ENCODE assay signal across 8 cellular contexts in the genomic region with DNA sequence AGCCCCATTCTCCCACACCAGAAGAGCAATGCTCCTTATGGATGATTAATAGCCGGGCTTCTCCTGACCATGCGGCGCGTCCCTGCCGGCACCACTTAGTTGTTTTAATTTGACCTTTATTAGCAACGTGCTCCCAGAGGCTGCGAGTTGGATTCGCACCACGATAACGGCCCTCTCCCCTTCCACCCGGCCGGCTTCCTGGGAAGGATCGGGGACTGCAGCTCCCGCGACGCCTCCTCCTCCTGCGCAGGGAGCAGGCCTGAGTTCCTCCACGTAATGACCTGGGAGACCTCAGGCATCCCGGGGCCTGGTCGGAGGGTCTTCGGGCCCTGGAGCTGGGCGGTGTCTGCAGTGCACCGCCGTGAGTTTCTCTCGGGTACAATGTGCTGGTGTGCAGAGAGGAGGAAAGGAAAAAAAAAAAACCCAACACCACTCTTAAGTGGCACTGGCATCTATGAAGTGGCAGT.
DNase-seq lines count a peak whose midpoint lies in the region; ATAC-seq and TF ChIP-seq lines count a peak whose summit lies in the region.

No MANE protein-coding gene starts in this region.

- no peak for TF ChIP-seq POLR2A in testis (IDR thresholded peaks at IDR 0.05)

- TF ChIP-seq CTCF in WTC11 (IDR thresholded peaks at IDR 0.05) (no peak), testis (IDR thresholded peaks at IDR 0.05) (no peak), mucosa of descending colon (IDR thresholded peaks at IDR 0.05) (no peak)

- H3K27me3 Mint-ChIP-seq in T-helper 2 cell treated with Interferon-gamma antibody and Interleukin-4, amounts not matched to agents 5 μg/mL and 100 μg/mL, for 36 hours (ENCODE audit: low read depth), result peaks cover 86% of the 10 kb centered on the region
- H3K27me3 Mint-ChIP-seq in WTC11 (ENCODE audit: low read depth), result peaks cover 78% of the 10 kb centered on the region

- H3K4me3 ChIP-seq in iPS-20b (ENCODE audit: low read length), result peak overlapping the region; percentile 81
- peak overlapping the region; percentile 36 to 64 for H3K4me3 ChIP-seq in testis
- H3K4me3 ChIP-seq in mucosa of descending colon, result no peak overlapping the region

- intact Hi-C loops in testis (cut with DNase I; ENCODE audit: low total_unique reads) (no loop called here), mucosa of descending colon (cut with DNase I, micrococcal nuclease) (no loop called here)

- POLR2A ChIA-PET in WTC11 (lab: Charles Lee), result no interaction called here

- H3K4me1 ChIP-seq in iPS-20b (ENCODE audit: insufficient read depth, low read length) (peaks cover 6% of the 10 kb centered on the region; the same call in 1 of the 2 replicates), testis (peaks cover 29% of the 10 kb centered on the region), mucosa of descending colon (ENCODE audit: low read depth) (peaks cover 33% of the 10 kb centered on the region)

- H3K36me3 ChIP-seq in iPS-20b (ENCODE audit: insufficient read depth, low read depth, low read length) (no peaks in the 10 kb centered on the region), testis (ENCODE audit: low read depth, missing control alignments) (no peaks in the 10 kb centered on the region), mucosa of descending colon (ENCODE audit: low read depth) (no peaks in the 10 kb centered on the region)

- H3K27ac ChIP-seq in iPS-20b (ENCODE audit: low read length) (no peak overlapping the region), testis (no peak overlapping the region)

- no peak for DNase-seq in T-helper 2 cell treated with Interferon-gamma antibody and Interleukin-4, amounts not matched to agents 5 μg/mL and 100 μg/mL, for 36 hours (ENCODE audit: low spot score)
- DNase-seq in T-helper 2 cell (no peak), WTC11 (ENCODE audit: low spot score) (peak; percentile 40), testis (no peak), nucleus accumbens (lab: John Stamatoyannopoulos, UW) (no peak), mucosa of descending colon (no peak)

- H3K27me3 ChIP-seq in iPS-20b (ENCODE audit: insufficient read depth, low read length) (peaks cover 87% of the 10 kb centered on the region), testis (no peaks in the 10 kb centered on the region)

- H3K4me3 Mint-ChIP-seq in T-helper 2 cell treated with Interferon-gamma antibody and Interleukin-4, amounts not matched to agents 5 μg/mL and 100 μg/mL, for 36 hours, result peak overlapping the region; percentile 26
- peak overlapping the region; percentile 86 for H3K4me3 Mint-ChIP-seq in WTC11

- H3K36me3 Mint-ChIP-seq in T-helper 2 cell treated with Interferon-gamma antibody and Interleukin-4, amounts not matched to agents 5 μg/mL and 100 μg/mL, for 36 hours (ENCODE audit: low read depth), result peaks cover 2% of the 10 kb centered on the region
- H3K36me3 Mint-ChIP-seq in WTC11, result no peaks in the 10 kb centered on the region; the same call in 1 of the 2 replicates

- peak; percentile 5 for ATAC-seq in WTC11
- no peak for ATAC-seq in GM21717 (IDR thresholded peaks at IDR 0.05; ENCODE audit: unreplicated experiment)
- ATAC-seq in mucosa of descending colon, result no peak

- H3K9me3 Mint-ChIP-seq in T-helper 2 cell treated with Interferon-gamma antibody and Interleukin-4, amounts not matched to agents 5 μg/mL and 100 μg/mL, for 36 hours, result no peaks in the 10 kb centered on the region
- H3K9me3 Mint-ChIP-seq in WTC11, result no peaks in the 10 kb centered on the region

- H3K9ac ChIP-seq in iPS-20b (ENCODE audit: low read depth, low read length), result peak overlapping the region; percentile 48; the same call in 1 of the 2 replicates

- H3K9me3 ChIP-seq in iPS-20b (ENCODE audit: insufficient read depth, low read depth, low read length), result peaks cover 5% of the 10 kb centered on the region
- H3K9me3 ChIP-seq in testis, result no peaks in the 10 kb centered on the region
- no peaks in the 10 kb centered on the region for H3K9me3 ChIP-seq in mucosa of descending colon

- no peak overlapping the region for H3K27ac Mint-ChIP-seq in T-helper 2 cell treated with Interferon-gamma antibody and Interleukin-4, amounts not matched to agents 5 μg/mL and 100 μg/mL, for 36 hours
- no peak overlapping the region for H3K27ac Mint-ChIP-seq in WTC11

- 0 to 2% methylated on average over 18 to 25 of the region's 25 CpGs for WGBS in testis, 2 donors

- CTCF ChIA-PET in WTC11 (lab: Charles Lee), result no interaction called here

- peaks cover 28% of the 10 kb centered on the region for H3K4me1 Mint-ChIP-seq in T-helper 2 cell treated with Interferon-gamma antibody and Interleukin-4, amounts not matched to agents 5 μg/mL and 100 μg/mL, for 36 hours (ENCODE audit: low read depth)
- H3K4me1 Mint-ChIP-seq in WTC11, result peaks cover 40% of the 10 kb centered on the region

TF ChIP-seq in WTC11, 78 proteins besides CTCF, POLR2A, EP300 and RAD21:
- TF ChIP-seq, protein P1, sequence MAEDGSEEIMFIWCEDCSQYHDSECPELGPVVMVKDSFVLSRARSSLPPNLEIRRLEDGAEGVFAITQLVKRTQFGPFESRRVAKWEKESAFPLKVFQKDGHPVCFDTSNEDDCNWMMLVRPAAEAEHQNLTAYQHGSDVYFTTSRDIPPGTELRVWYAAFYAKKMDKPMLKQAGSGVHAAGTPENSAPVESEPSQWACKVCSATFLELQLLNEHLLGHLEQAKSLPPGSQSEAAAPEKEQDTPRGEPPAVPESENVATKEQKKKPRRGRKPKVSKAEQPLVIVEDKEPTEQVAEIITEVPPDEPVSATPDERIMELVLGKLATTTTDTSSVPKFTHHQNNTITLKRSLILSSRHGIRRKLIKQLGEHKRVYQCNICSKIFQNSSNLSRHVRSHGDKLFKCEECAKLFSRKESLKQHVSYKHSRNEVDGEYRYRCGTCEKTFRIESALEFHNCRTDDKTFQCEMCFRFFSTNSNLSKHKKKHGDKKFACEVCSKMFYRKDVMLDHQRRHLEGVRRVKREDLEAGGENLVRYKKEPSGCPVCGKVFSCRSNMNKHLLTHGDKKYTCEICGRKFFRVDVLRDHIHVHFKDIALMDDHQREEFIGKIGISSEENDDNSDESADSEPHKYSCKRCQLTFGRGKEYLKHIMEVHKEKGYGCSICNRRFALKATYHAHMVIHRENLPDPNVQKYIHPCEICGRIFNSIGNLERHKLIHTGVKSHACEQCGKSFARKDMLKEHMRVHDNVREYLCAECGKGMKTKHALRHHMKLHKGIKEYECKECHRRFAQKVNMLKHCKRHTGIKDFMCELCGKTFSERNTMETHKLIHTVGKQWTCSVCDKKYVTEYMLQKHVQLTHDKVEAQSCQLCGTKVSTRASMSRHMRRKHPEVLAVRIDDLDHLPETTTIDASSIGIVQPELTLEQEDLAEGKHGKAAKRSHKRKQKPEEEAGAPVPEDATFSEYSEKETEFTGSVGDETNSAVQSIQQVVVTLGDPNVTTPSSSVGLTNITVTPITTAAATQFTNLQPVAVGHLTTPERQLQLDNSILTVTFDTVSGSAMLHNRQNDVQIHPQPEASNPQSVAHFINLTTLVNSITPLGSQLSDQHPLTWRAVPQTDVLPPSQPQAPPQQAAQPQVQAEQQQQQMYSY (CRISPR knock-in tag; IDR thresholded peaks at IDR 0.05), result no peak
- TF ChIP-seq GRHL2 (CRISPR knock-in tag; IDR thresholded peaks at IDR 0.05; ENCODE audit: insufficient replicate concordance, severe bottlenecking), result no peak
